ENCODE assay signal across 8 cellular contexts in genomic region chr6:34414999-34415858, GRCh38. TPM values are rescaled to one million over a fixed set of nuclear protein-coding genes. Genes with fewer than 3 reads are reported as not detected.
DNase-seq lines count a peak whose midpoint lies in the region; ATAC-seq, FAIRE-seq and TF ChIP-seq lines count a peak whose summit lies in the region.

No MANE protein-coding gene starts in this region.

- no peak for TF ChIP-seq POLR2A in H54 (IDR thresholded peaks at IDR 0.05; ENCODE audit: low read depth, low read length)

- FAIRE-seq in H54 (lab: Jason Lieb, UNC): no peak

- no peak overlapping the region for H3K4me3 ChIP-seq in epithelial cell of esophagus (ENCODE audit: low read length)

- peak; percentile 71 for TF ChIP-seq CTCF in epithelial cell of esophagus (IDR thresholded peaks at IDR 0.05; ENCODE audit: insufficient read depth, low read depth, low read length, missing control alignments)

- ATAC-seq in GM18873 (IDR thresholded peaks at IDR 0.05; ENCODE audit: low FRiP score, unreplicated experiment): no peak

- DNase-seq in stimulated activated CD4-positive, alpha-beta T cell treated with anti-CD3 and anti-CD28 coated beads, Interleukin-4, amount 100 ng/mL, for 24 hours: peak; percentile 30
- DNase-seq in stimulated activated CD4-positive, alpha-beta T cell treated with anti-CD3 and anti-CD28 coated beads, Interleukin-12 subunit alpha, Interleukin-12 subunit beta, amount 100 ng/mL, for 4 hours: no peak
- DNase-seq in NCI-H2196 (lab: John Stamatoyannopoulos, UW; ENCODE audit: unreplicated experiment) (peak; percentile 60), epithelial cell of esophagus (ENCODE audit: low read depth) (peak; percentile 71), mucosa of gallbladder (ENCODE audit: low spot score) (peak; percentile 77), H54 (ENCODE audit: insufficient read length, low spot score) (no peak)
- peak; percentile 40 for DNase-seq in activated CD4-positive, alpha-beta T cell treated with anti-CD3 and anti-CD28 coated beads for 48 hours

RNA-seq across cellular contexts. Expression of gene RPS10, which starts 10.6 kb away (rescaled TPM):
- 896 TPM for total RNA-seq in mucosa of gallbladder

RNA-seq across cellular contexts. Expression of gene NUDT3, which starts 22.8 kb away (rescaled TPM):
- total RNA-seq in mucosa of gallbladder: 30.7 TPM

RNA-seq across cellular contexts. Expression of gene PACSIN1, which starts 50.6 kb away (rescaled TPM):
- 1.4 TPM for total RNA-seq in mucosa of gallbladder

Comparison
In these comparisons a context has a peak if more than half of its experiments do, and no peak if none do; other contexts are left out.
1. DNase-seq: peak in stimulated activated CD4-positive, alpha-beta T cell treated with anti-CD3 and anti-CD28 coated beads, Interleukin-4, amount 100 ng/mL, for 24 hours (single experiment), NCI-H2196 (single experiment), activated CD4-positive, alpha-beta T cell treated with anti-CD3 and anti-CD28 coated beads for 48 hours (single experiment), epithelial cell of esophagus (single experiment) and mucosa of gallbladder (single experiment); none in stimulated activated CD4-positive, alpha-beta T cell treated with anti-CD3 and anti-CD28 coated beads, Interleukin-12 subunit alpha, Interleukin-12 subunit beta, amount 100 ng/mL, for 4 hours (single experiment) and H54 (single experiment).